Comparison of ENCODE assay signal across 15 cellular contexts in the genomic region with DNA sequence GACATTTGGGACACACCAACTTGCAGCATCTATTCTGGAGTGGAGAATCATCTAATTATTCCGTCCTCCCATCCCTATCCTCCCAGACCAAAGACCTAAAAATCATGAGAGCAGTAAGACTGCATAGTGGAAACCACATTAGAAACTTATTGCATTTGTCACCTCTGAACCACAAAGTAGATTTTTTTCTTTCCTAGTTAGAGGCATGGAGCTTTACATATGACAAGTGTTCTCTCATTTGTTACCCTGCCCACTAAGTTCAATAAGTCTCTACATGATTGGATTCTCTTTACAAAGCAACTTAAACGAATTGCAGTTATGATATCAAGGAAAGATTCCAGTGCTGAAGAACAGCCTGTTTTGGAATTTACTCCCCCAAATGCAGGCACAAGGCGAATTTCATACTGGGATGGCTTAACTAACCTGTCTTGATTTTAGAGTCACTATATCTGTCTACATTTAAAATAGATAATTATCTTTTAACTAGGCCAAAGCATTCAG. TPM values are rescaled to one million over a fixed set of nuclear protein-coding genes. Genes with fewer than 3 reads are reported as not detected.
DNase-seq lines count a peak whose midpoint lies in the region; ATAC-seq lines count a peak whose summit lies in the region.
"Had no signal": no experiment of that assay in that cellular context is flagged by ENCODE, and none has a peak within 500 bp of the region (broad histone marks: within the 10 kb centered on the region; RNA-seq: fewer than 3 reads in every experiment).

No MANE protein-coding gene starts in this region.

- no peaks in the 10 kb centered on the region for H3K9me3 Mint-ChIP-seq in activated naive CD8-positive, alpha-beta T cell (ENCODE audit: low read depth)
- H3K9me3 Mint-ChIP-seq in activated naive CD8-positive, alpha-beta T cell treated with anti-CD3 and anti-CD28 coated beads for 36 hours = no peaks in the 10 kb centered on the region
- H3K9me3 Mint-ChIP-seq in T-cell = no peaks in the 10 kb centered on the region
- H3K9me3 Mint-ChIP-seq in effector memory CD8-positive, alpha-beta T cell = no peaks in the 10 kb centered on the region
- H3K9me3 Mint-ChIP-seq in stimulated activated naive CD8-positive, alpha-beta T cell treated with anti-CD3 and anti-CD28 coated beads, Interleukin-15, amount 100 ng/mL, for 72 hours = no peaks in the 10 kb centered on the region
- H3K9me3 Mint-ChIP-seq: HFFc6, IgD-negative memory B cell had no signal

- H3K4me3 Mint-ChIP-seq in activated naive CD8-positive, alpha-beta T cell = peak overlapping the region; percentile 38
- no peak overlapping the region for H3K4me3 Mint-ChIP-seq in activated naive CD8-positive, alpha-beta T cell treated with anti-CD3 and anti-CD28 coated beads for 36 hours
- H3K4me3 Mint-ChIP-seq in T-cell = peak overlapping the region in 2 of 3 donors; percentile 5 to 39
- H3K4me3 Mint-ChIP-seq in effector memory CD8-positive, alpha-beta T cell = peak overlapping the region; percentile 78 to 80
- no peak overlapping the region for H3K4me3 Mint-ChIP-seq in stimulated activated naive CD8-positive, alpha-beta T cell treated with anti-CD3 and anti-CD28 coated beads, Interleukin-15, amount 100 ng/mL, for 72 hours
- H3K4me3 Mint-ChIP-seq: B cell, HFFc6 had no signal

- H3K36me3 Mint-ChIP-seq in activated naive CD8-positive, alpha-beta T cell = no peaks in the 10 kb centered on the region
- H3K36me3 Mint-ChIP-seq in activated naive CD8-positive, alpha-beta T cell treated with anti-CD3 and anti-CD28 coated beads for 36 hours = no peaks in the 10 kb centered on the region
- no peaks in the 10 kb centered on the region for H3K36me3 Mint-ChIP-seq in T-cell
- peaks cover 9% of the 10 kb centered on the region for H3K36me3 Mint-ChIP-seq in effector memory CD8-positive, alpha-beta T cell (ENCODE audit: insufficient read depth)

- H3K4me1 Mint-ChIP-seq in activated naive CD8-positive, alpha-beta T cell (ENCODE audit: low read depth) = peaks cover 38% of the 10 kb centered on the region
- H3K4me1 Mint-ChIP-seq in activated naive CD8-positive, alpha-beta T cell treated with anti-CD3 and anti-CD28 coated beads for 36 hours = peaks cover 11% of the 10 kb centered on the region
- H3K4me1 Mint-ChIP-seq in T-cell = peaks cover 14 to 57% (median 29%) of the 10 kb centered on the region in 3 donors
- H3K4me1 Mint-ChIP-seq in effector memory CD8-positive, alpha-beta T cell (ENCODE audit: low read depth in 2 of 2) = peaks cover 44 to 46% of the 10 kb centered on the region in 2 donors
- H3K4me1 Mint-ChIP-seq in stimulated activated naive CD8-positive, alpha-beta T cell treated with anti-CD3 and anti-CD28 coated beads, Interleukin-15, amount 100 ng/mL, for 72 hours = peaks cover 15% of the 10 kb centered on the region
- H3K4me1 Mint-ChIP-seq: B cell had no signal

- H3K27ac Mint-ChIP-seq in activated naive CD8-positive, alpha-beta T cell = peak overlapping the region; percentile 35
- H3K27ac Mint-ChIP-seq in activated naive CD8-positive, alpha-beta T cell treated with anti-CD3 and anti-CD28 coated beads for 36 hours = no peak overlapping the region
- H3K27ac Mint-ChIP-seq in T-cell = peak overlapping the region; percentile 35 to 40
- peak overlapping the region; percentile 82 to 86 for H3K27ac Mint-ChIP-seq in effector memory CD8-positive, alpha-beta T cell
- H3K27ac Mint-ChIP-seq in stimulated activated naive CD8-positive, alpha-beta T cell treated with anti-CD3 and anti-CD28 coated beads, Interleukin-15, amount 100 ng/mL, for 72 hours = no peak overlapping the region
- H3K27ac Mint-ChIP-seq: B cell, HFFc6 had no signal

- H3K27me3 Mint-ChIP-seq in activated naive CD8-positive, alpha-beta T cell = no peaks in the 10 kb centered on the region
- peaks cover 2% of the 10 kb centered on the region for H3K27me3 Mint-ChIP-seq in activated naive CD8-positive, alpha-beta T cell treated with anti-CD3 and anti-CD28 coated beads for 36 hours
- no peaks in the 10 kb centered on the region for H3K27me3 Mint-ChIP-seq in T-cell
- H3K27me3 Mint-ChIP-seq in effector memory CD8-positive, alpha-beta T cell = no peaks in the 10 kb centered on the region
- peaks cover 2% of the 10 kb centered on the region for H3K27me3 Mint-ChIP-seq in stimulated activated naive CD8-positive, alpha-beta T cell treated with anti-CD3 and anti-CD28 coated beads, Interleukin-15, amount 100 ng/mL, for 72 hours
- H3K27me3 Mint-ChIP-seq: B cell had no signal

- no peak for DNase-seq in activated naive CD8-positive, alpha-beta T cell treated with anti-CD3 and anti-CD28 coated beads for 36 hours
- DNase-seq in T-cell = no peak
- DNase-seq in effector memory CD8-positive, alpha-beta T cell = peak in 2 of 3 experiments; percentile 10 to 35
- no peak for DNase-seq in stimulated activated naive CD8-positive, alpha-beta T cell treated with anti-CD3 and anti-CD28 coated beads, Interleukin-15, amount 100 ng/mL, for 72 hours
- DNase-seq in HK-2 (ENCODE audit: unreplicated experiment) = no peak
- no peak for DNase-seq in dedifferentiated amniotic fluid mesenchymal stem cell (ENCODE audit: extremely low spot score)
- DNase-seq: HFFc6, MV-4-11, NCI-H1436, NCI-H2029 treated with DMSO at 0.1 percent for 48 hours, NCI-H524, SHP77 treated with DMSO at 0.1 percent for 48 hours had no signal

- CTCF ChIA-PET in T-cell (lab: Charles Lee) = interaction anchor here (0.5 to 2.9 kb wide), 5 partner anchors 24 to 192 kb away, joined by 3 to 10 read pairs (median 4); no protein-coding TSS in a partner anchor

- POLR2A ChIA-PET in T-cell (lab: Charles Lee) = interaction anchor here in 1 of 2 donors (0.6 kb wide), 1 partner anchor 62 kb away, joined by 5 read pairs; no protein-coding TSS in a partner anchor

- peak; percentile 63 to 80 (median 75) for ATAC-seq in T-cell (replicated peaks in 1 of 4)
- peak; percentile 86 for ATAC-seq in effector memory CD8-positive, alpha-beta T cell (replicated peaks)
- peak; percentile 70 for ATAC-seq in stimulated activated naive CD8-positive, alpha-beta T cell treated with anti-CD3 and anti-CD28 coated beads, Interleukin-15, amount 100 ng/mL, for 72 hours

RNA-seq across cellular contexts. Expression of a gene that starts 26.4 kb away (rescaled TPM):
- total RNA-seq in activated naive CD8-positive, alpha-beta T cell treated with anti-CD3 and anti-CD28 coated beads for 36 hours = 10 to 100 TPM; 26.1 to 26.7 TPM
- total RNA-seq in T-cell = 10 to 100 TPM; 48.8 to 57.2 (median 52.7) TPM

RNA-seq across cellular contexts. Expression of a gene that starts 42.3 kb away (rescaled TPM):
- 10 to 100 TPM; 22.4 to 23.2 TPM for total RNA-seq in activated naive CD8-positive, alpha-beta T cell treated with anti-CD3 and anti-CD28 coated beads for 36 hours
- total RNA-seq in T-cell = 10 to 100 TPM; 26.0 to 39.3 (median 32.9) TPM

Comparison
In these comparisons a context has a peak if more than half of its experiments do, and no peak if none do; other contexts are left out.
1. H3K27ac Mint-ChIP-seq: peak in activated naive CD8-positive, alpha-beta T cell (single experiment), T-cell (2 of 2) and effector memory CD8-positive, alpha-beta T cell (2 of 2); none in activated naive CD8-positive, alpha-beta T cell treated with anti-CD3 and anti-CD28 coated beads for 36 hours (single experiment) and stimulated activated naive CD8-positive, alpha-beta T cell treated with anti-CD3 and anti-CD28 coated beads, Interleukin-15, amount 100 ng/mL, for 72 hours (0 of 2).
2. H3K4me3 Mint-ChIP-seq: peak in activated naive CD8-positive, alpha-beta T cell (single experiment), T-cell (2 of 3) and effector memory CD8-positive, alpha-beta T cell (2 of 2); none in activated naive CD8-positive, alpha-beta T cell treated with anti-CD3 and anti-CD28 coated beads for 36 hours (single experiment) and stimulated activated naive CD8-positive, alpha-beta T cell treated with anti-CD3 and anti-CD28 coated beads, Interleukin-15, amount 100 ng/mL, for 72 hours (0 of 2).
3. DNase-seq: peak in effector memory CD8-positive, alpha-beta T cell (2 of 3); none in activated naive CD8-positive, alpha-beta T cell treated with anti-CD3 and anti-CD28 coated beads for 36 hours (single experiment), T-cell (0 of 34), stimulated activated naive CD8-positive, alpha-beta T cell treated with anti-CD3 and anti-CD28 coated beads, Interleukin-15, amount 100 ng/mL, for 72 hours (0 of 2), HK-2 (single experiment) and dedifferentiated amniotic fluid mesenchymal stem cell (single experiment).
4. Peak in every context shown above with its lines, with median percentiles within 50 percentile points of each other: ATAC-seq.